ENCODE assay signal across 21 cellular contexts in genomic region chr1:242736569-242736968, GRCh38.
DNase-seq lines count a peak whose midpoint lies in the region; ATAC-seq, FAIRE-seq and TF ChIP-seq lines count a peak whose summit lies in the region.
"Had no signal": no experiment of that assay in that cellular context is flagged by ENCODE, and none has a peak within 500 bp of the region (broad histone marks: within the 10 kb centered on the region; RNA-seq: fewer than 3 reads in every experiment).

No MANE protein-coding gene starts in this region.

- H3K4me1 ChIP-seq in heart left ventricle: peaks cover 0 to 2% (median 0%) of the 10 kb centered on the region in 12 donors
- peaks cover 6% of the 10 kb centered on the region for H3K4me1 ChIP-seq in left ventricle myocardium inferior
- H3K4me1 ChIP-seq in A549: no peaks in the 10 kb centered on the region
- no peaks in the 10 kb centered on the region for H3K4me1 ChIP-seq in trophoblast cell (ENCODE audit: control insufficient read depth in 1 of 2, insufficient read depth in 2 of 2, low read length in 2 of 2)
- H3K4me1 ChIP-seq: BLaER1 treated with 17β-estradiol and CSF1 and Interleukin-3, amounts not matched to agents 10 nM and 100 nM; Caco-2 had no signal

- H3K4me2 ChIP-seq in A549 (0 out of 3 replicates have a peak overlapping the region, but pooled peaks have one; percentile 1), trophoblast cell (ENCODE audit: low read length) (no peak overlapping the region)
- H3K4me2 ChIP-seq: BLaER1 treated with 17β-estradiol and CSF1 and Interleukin-3, amounts not matched to agents 10 nM and 100 nM had no signal

- intact Hi-C loops in heart left ventricle (cut with DNase I) (no loop called here), left ventricle myocardium inferior (cut with micrococcal nuclease) (no loop called here)

- H3K79me2 ChIP-seq in trophoblast cell (ENCODE audit: control insufficient read depth, insufficient read depth, low read length, poor library complexity): no peaks in the 10 kb centered on the region

- H2BK5ac ChIP-seq in trophoblast cell (ENCODE audit: low read depth, low read length, poor library complexity): no peak overlapping the region

- no peaks in the 10 kb centered on the region for H3K79me1 ChIP-seq in trophoblast cell (ENCODE audit: low read length)

- no peak overlapping the region for H3K4ac ChIP-seq in trophoblast cell (ENCODE audit: low read depth, low read length)

- no peak for TF ChIP-seq RAD21 in A549 (conservative IDR thresholded peaks at IDR 0.05 in 1 of 2, IDR thresholded peaks at IDR 0.05 in 1 of 2)

- ATAC-seq in heart left ventricle (peak in 3 of 4 donors; percentile 28 to 77 (median 50)), A549 (no peak), GM21526 (IDR thresholded peaks at IDR 0.05; ENCODE audit: low FRiP score, unreplicated experiment) (no peak)
- ATAC-seq: CD8-positive, alpha-beta T cell had no signal

- H3K27ac ChIP-seq in heart left ventricle: peak overlapping the region in 1 of 12 donors; percentile 20
- H3K27ac ChIP-seq in left ventricle myocardium inferior (replicated peaks): no peak overlapping the region
- no peak overlapping the region for H3K27ac ChIP-seq in A549
- H3K27ac ChIP-seq in trophoblast cell (ENCODE audit: low read depth, low read length): no peak overlapping the region
- H3K27ac ChIP-seq: BLaER1 treated with 17β-estradiol and CSF1 and Interleukin-3, amounts not matched to agents 10 nM and 100 nM; C4-2B had no signal

- CTCF ChIA-PET in A549 (lab: Yijun Ruan, JAX): interaction anchor here (1.6 kb wide), 1 partner anchor 11 kb away, joined by 4 read pairs; no protein-coding TSS in a partner anchor
- CTCF ChIA-PET in HEK293T (lab: Yijun Ruan, JAX): no interaction called here

- H3K36me3 ChIP-seq in heart left ventricle (no peaks in the 10 kb centered on the region), left ventricle myocardium inferior (no peaks in the 10 kb centered on the region), trophoblast cell (ENCODE audit: control insufficient read depth in 1 of 2, insufficient read depth in 2 of 2, low read length in 2 of 2) (no peaks in the 10 kb centered on the region)
- H3K36me3 ChIP-seq: BLaER1 treated with 17β-estradiol and CSF1 and Interleukin-3, amounts not matched to agents 10 nM and 100 nM had no signal

- H2BK120ac ChIP-seq in trophoblast cell (ENCODE audit: insufficient read depth, low read length, poor library complexity): no peak overlapping the region

- 9 to 31% (median 21%) methylated on average over 1 of the region's 1 CpG for WGBS in heart left ventricle, 4 donors
- WGBS in A549 (ENCODE audit: missing lambda C conversion rate): 0% methylated on average over 1 of the region's 1 CpG
- no CpG with 5 or more reads among the region's 1 CpG for WGBS in trophoblast cell (ENCODE audit: extremely low coverage, insufficient coverage, insufficient read length)

- TF ChIP-seq CTCF in heart left ventricle (IDR thresholded peaks at IDR 0.05) (no peak), left ventricle myocardium inferior (IDR thresholded peaks at IDR 0.05; ENCODE audit: borderline replicate concordance) (no peak), A549 (IDR thresholded peaks at IDR 0.05) (no peak)

- DNase-seq in heart left ventricle (no peak), left ventricle myocardium inferior (no peak), A549 (ENCODE audit: low read depth in 1 of 2, low spot score in 1 of 2) (no peak), LHCN-M2 (ENCODE audit: low read depth) (peak; percentile 7), trophoblast cell (peak; percentile 23 to 92), HEK293T (ENCODE audit: extremely low spot score) (no peak)
- no peak for DNase-seq in activated T-cell treated with anti-CD3 and anti-CD28 coated beads, Interleukin-2, amount 50 U/mL, for 1 hour
- DNase-seq: 8988T; AML-193; Calu3; CD4-positive, alpha-beta T cell; CD8-positive, alpha-beta T cell; DMS79 treated with DMSO at 0.1 percent for 48 hours; GF-D8 had no signal

- H3K14ac ChIP-seq in trophoblast cell (ENCODE audit: low read length): no peak overlapping the region

- H2AK5ac ChIP-seq in trophoblast cell (ENCODE audit: low read length): no peak overlapping the region

- peak; percentile 36 for FAIRE-seq in A549 (lab: Jason Lieb, UNC)
- FAIRE-seq: D721Med, GM12891, GM19239 had no signal

- no peak overlapping the region for H2AFZ ChIP-seq in trophoblast cell (ENCODE audit: insufficient read depth, low read length, poor library complexity)

- no peak overlapping the region for H4K12ac ChIP-seq in trophoblast cell (ENCODE audit: low read depth, low read length)

- H3K23ac ChIP-seq in trophoblast cell (ENCODE audit: low read length): no peak overlapping the region

- H3K9me3 ChIP-seq in heart left ventricle (peaks cover 0 to 23% (median 6%) of the 10 kb centered on the region in 12 donors), left ventricle myocardium inferior (replicated peaks) (peaks cover 13% of the 10 kb centered on the region), A549 (no peaks in the 10 kb centered on the region), trophoblast cell (ENCODE audit: insufficient read depth, low read depth, low read length) (no peaks in the 10 kb centered on the region)
- H3K9me3 ChIP-seq: Caco-2 had no signal

- POLR2A ChIA-PET in A549 (lab: Yijun Ruan, JAX): no interaction called here
- POLR2A ChIA-PET in HEK293T (lab: Yijun Ruan, JAX): no interaction called here

- H4K91ac ChIP-seq in trophoblast cell (ENCODE audit: low read depth, low read length): no peak overlapping the region

- H4K8ac ChIP-seq in trophoblast cell (ENCODE audit: low read depth, low read length): no peak overlapping the region

- no peaks in the 10 kb centered on the region for H3K27me3 ChIP-seq in heart left ventricle
- no peaks in the 10 kb centered on the region for H3K27me3 ChIP-seq in left ventricle myocardium inferior (ENCODE audit: low read depth)
- H3K27me3 ChIP-seq in trophoblast cell (ENCODE audit: insufficient read depth, low read length): no peaks in the 10 kb centered on the region
- H3K27me3 ChIP-seq: BLaER1 treated with 17β-estradiol and CSF1 and Interleukin-3, amounts not matched to agents 10 nM and 100 nM had no signal

- no peak overlapping the region for H3K9ac ChIP-seq in trophoblast cell (ENCODE audit: low read length)
- H3K9ac ChIP-seq: BLaER1 treated with 17β-estradiol and CSF1 and Interleukin-3, amounts not matched to agents 10 nM and 100 nM had no signal

- no peak overlapping the region for H3K18ac ChIP-seq in trophoblast cell (ENCODE audit: low read length)

- no peak for TF ChIP-seq POLR2A in heart left ventricle (IDR thresholded peaks at IDR 0.05)
- TF ChIP-seq POLR2A in A549 (IDR thresholded peaks at IDR 0.05; ENCODE audit: low read length): no peak

- no peak overlapping the region for H2BK12ac ChIP-seq in trophoblast cell (ENCODE audit: low read length)

- no peak overlapping the region for H3K4me3 ChIP-seq in heart left ventricle
- H3K4me3 ChIP-seq in left ventricle myocardium inferior: no peak overlapping the region
- no peak overlapping the region for H3K4me3 ChIP-seq in A549
- no peak overlapping the region for H3K4me3 ChIP-seq in trophoblast cell (ENCODE audit: low read depth, low read length)
- H3K4me3 ChIP-seq: BLaER1 treated with 17β-estradiol and CSF1 and Interleukin-3, amounts not matched to agents 10 nM and 100 nM had no signal

- no peak for TF ChIP-seq EP300 in A549 (IDR thresholded peaks at IDR 0.05)

TF ChIP-seq in A549, 52 proteins besides CTCF, POLR2A, EP300 and RAD21:
- no peak for TF ChIP-seq CEBPB (IDR thresholded peaks at IDR 0.05)
- TF ChIP-seq HDAC2 (IDR thresholded peaks at IDR 0.05): no peak
- TF ChIP-seq CHD2 (IDR thresholded peaks at IDR 0.05; ENCODE audit: low read length, partially characterized antibody): no peak
- no peak for TF ChIP-seq RFX5 (IDR thresholded peaks at IDR 0.05)

TF ChIP-seq in HEK293T, 16 proteins besides CTCF, POLR2A, EP300 and RAD21:
- no peak for TF ChIP-seq FOXM1 (IDR thresholded peaks at IDR 0.05; ENCODE audit: borderline replicate concordance)
- no peak for TF ChIP-seq ELF4 (IDR thresholded peaks at IDR 0.05)
- no peak for TF ChIP-seq LEF1 (IDR thresholded peaks at IDR 0.05; ENCODE audit: borderline replicate concordance)
- TF ChIP-seq SP1 (IDR thresholded peaks at IDR 0.05): no peak
- no peak for TF ChIP-seq HDGF (IDR thresholded peaks at IDR 0.05; ENCODE audit: borderline replicate concordance)
- TF ChIP-seq BHLHE40 (IDR thresholded peaks at IDR 0.05; ENCODE audit: borderline replicate concordance): no peak
- no peak for TF ChIP-seq PKNOX1 (IDR thresholded peaks at IDR 0.05)
- TF ChIP-seq ZNF384 (IDR thresholded peaks at IDR 0.05): no peak
- no peak for TF ChIP-seq NFRKB (IDR thresholded peaks at IDR 0.05)
- no peak for TF ChIP-seq FOXA1 (IDR thresholded peaks at IDR 0.05)
- TF ChIP-seq CTBP1 (IDR thresholded peaks at IDR 0.05; ENCODE audit: borderline replicate concordance): no peak
- TF ChIP-seq TARDBP (IDR thresholded peaks at IDR 0.05): no peak
TF ChIP-seq in HEK293T: peak in this region for 0.

Comparison
In these comparisons a context has a peak if more than half of its experiments do, and no peak if none do; other contexts are left out.
1. ATAC-seq: peak in heart left ventricle (3 of 4); none in A549 (0 of 2) and GM21526 (single experiment).
2. DNase-seq: peak in LHCN-M2 (single experiment) and trophoblast cell (2 of 2); none in heart left ventricle (0 of 5), left ventricle myocardium inferior (single experiment), A549 (0 of 2), HEK293T (single experiment) and activated T-cell treated with anti-CD3 and anti-CD28 coated beads, Interleukin-2, amount 50 U/mL, for 1 hour (single experiment).